Comparison of ENCODE assay signal across 1 cellular context in genomic region chr2:95287336-95287735, GRCh38.
TF ChIP-seq lines count a peak whose summit lies in the region.

No MANE protein-coding gene starts in this region.

TF ChIP-seq in H1, 55 proteins besides CTCF, POLR2A, EP300 and RAD21:
- no peak for TF ChIP-seq ATF2 (IDR thresholded peaks at IDR 0.05; ENCODE audit: low read length)
- no peak for TF ChIP-seq BCL11A (IDR thresholded peaks at IDR 0.05; ENCODE audit: low read depth in 2 of 2, low read length in 2 of 2)
- TF ChIP-seq SIX5 (IDR thresholded peaks at IDR 0.05; ENCODE audit: low read depth, low read length): no peak
- no peak for TF ChIP-seq SAP30 (IDR thresholded peaks at IDR 0.05; ENCODE audit: insufficient read depth, insufficient replicate concordance, low read length)
- TF ChIP-seq YY1 (IDR thresholded peaks at IDR 0.05; ENCODE audit: low read depth, low read length): no peak
- no peak for TF ChIP-seq E2F6 (IDR thresholded peaks at IDR 0.05)
- TF ChIP-seq CEBPB (IDR thresholded peaks at IDR 0.05; ENCODE audit: low read depth, low read length): no peak
- TF ChIP-seq MAX (IDR thresholded peaks at IDR 0.05): no peak
- no peak for TF ChIP-seq NRF1 (IDR thresholded peaks at IDR 0.05; ENCODE audit: low read depth, low read length)
- no peak for TF ChIP-seq TCF12 (IDR thresholded peaks at IDR 0.05; ENCODE audit: low read depth, low read length)
